Comparison of ENCODE assay signal across 28 cellular contexts in the genomic region with DNA sequence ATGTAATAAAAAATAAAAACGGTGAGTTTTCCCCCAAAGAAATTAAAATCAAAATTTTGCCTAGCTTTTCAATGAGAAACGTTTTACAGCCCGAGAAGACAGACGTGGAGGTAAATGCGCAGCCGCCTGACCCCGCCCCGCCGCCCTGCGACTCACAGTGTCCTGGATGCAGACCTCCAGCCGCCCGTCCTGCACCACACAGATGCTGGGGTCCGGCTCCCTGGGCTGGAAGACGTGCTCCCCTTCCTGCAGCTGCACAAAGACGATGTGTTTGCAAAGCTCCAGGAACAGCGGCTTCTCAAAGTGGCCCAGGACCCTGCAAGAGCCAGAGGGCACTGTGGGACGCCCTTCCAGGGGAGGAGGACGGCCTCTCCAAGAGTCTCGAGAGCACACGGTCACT.
"Had no signal": no experiment of that assay in that cellular context is flagged by ENCODE, and none has a peak within 500 bp of the region (broad histone marks: within the 10 kb centered on the region; RNA-seq: fewer than 3 reads in every experiment).

No MANE protein-coding gene starts in this region.

- FAIRE-seq: pancreas, small intestine had no signal

- H3K36me3 ChIP-seq: prostate gland, uterus had no signal

- H3K4me1 ChIP-seq: pancreas, prostate gland, right atrium auricular region, right lobe of liver, sigmoid colon, testis, transverse colon, upper lobe of right lung, uterus had no signal

- ATAC-seq: naive thymus-derived CD8-positive, alpha-beta T cell; natural killer cell treated with Interleukin-12 subunit alpha and Interleukin-12 subunit beta and Interleukin-15 and Interleukin-18, amount 100 ng/mL, for 72 hours; pancreas; right lobe of liver; stimulated activated effector memory CD8-positive, alpha-beta T cell treated with anti-CD3 and anti-CD28 coated beads, Interleukin-12 subunit alpha, Interleukin-12 subunit beta, amount 100 ng/mL, for 72 hours; stimulated activated naive B cell treated with anti-CD40 and anti-IgM and Interleukin-4, amounts not matched to agents 10 μg/mL and 1 μg/mL and 100 μg/mL, for 72 hours; upper lobe of right lung had no signal

- H3K27me3 ChIP-seq: pancreas, right atrium auricular region, right lobe of liver, sigmoid colon, stomach, testis, tibial artery, transverse colon, upper lobe of right lung, uterus had no signal

- H3K27ac Mint-ChIP-seq: naive B cell; natural killer cell treated with Interleukin-12 subunit alpha and Interleukin-12 subunit beta and Interleukin-15 and Interleukin-18, amount 100 ng/mL, for 72 hours; stimulated activated effector memory CD8-positive, alpha-beta T cell treated with anti-CD3 and anti-CD28 coated beads, Interleukin-12 subunit alpha, Interleukin-12 subunit beta, amount 100 ng/mL, for 72 hours; stimulated activated naive B cell treated with anti-CD40 and anti-IgM and Interleukin-4, amounts not matched to agents 10 μg/mL and 1 μg/mL and 100 μg/mL, for 72 hours; stimulated activated naive CD8-positive, alpha-beta T cell treated with anti-CD3 and anti-CD28 coated beads, Interleukin-15, Interleukin-2, amounts not matched to agents 100 ng/mL and 50 ng/mL, for 24 hours; type B pancreatic cell had no signal

- H3K36me3 Mint-ChIP-seq: naive B cell; naive thymus-derived CD8-positive, alpha-beta T cell; natural killer cell treated with Interleukin-12 subunit alpha and Interleukin-12 subunit beta and Interleukin-15 and Interleukin-18, amount 100 ng/mL, for 72 hours; stimulated activated effector memory CD8-positive, alpha-beta T cell treated with anti-CD3 and anti-CD28 coated beads, Interleukin-12 subunit alpha, Interleukin-12 subunit beta, amount 100 ng/mL, for 72 hours; type B pancreatic cell had no signal

- H3K4me3 Mint-ChIP-seq: naive thymus-derived CD8-positive, alpha-beta T cell; natural killer cell treated with Interleukin-12 subunit alpha and Interleukin-12 subunit beta and Interleukin-15 and Interleukin-18, amount 100 ng/mL, for 72 hours; nephron progenitor cell; neural crest cell; stimulated activated effector memory CD8-positive, alpha-beta T cell treated with anti-CD3 and anti-CD28 coated beads, Interleukin-12 subunit alpha, Interleukin-12 subunit beta, amount 100 ng/mL, for 72 hours; stimulated activated naive B cell treated with anti-CD40 and anti-IgM and Interleukin-4, amounts not matched to agents 10 μg/mL and 1 μg/mL and 100 μg/mL, for 72 hours; stimulated activated naive CD8-positive, alpha-beta T cell treated with anti-CD3 and anti-CD28 coated beads, Interleukin-15, Interleukin-2, amounts not matched to agents 100 ng/mL and 50 ng/mL, for 24 hours; type B pancreatic cell had no signal

- H3K27ac ChIP-seq: pancreas, prostate gland, right atrium auricular region, right lobe of liver, sigmoid colon, stomach, testis, tibial artery, transverse colon, upper lobe of right lung, uterus had no signal

- DNase-seq: naive B cell; nephron progenitor cell; occipital lobe; pancreas; retina; right lobe of liver; sigmoid colon; small intestine; stimulated activated CD4-positive, alpha-beta T cell treated with anti-CD3 and anti-CD28 coated beads, Interleukin-15, amount 100 ng/mL, for 24 hours; stimulated activated CD4-positive, alpha-beta T cell treated with anti-CD3 and anti-CD28 coated beads, Interleukin-2, amount 100 ng/mL, for 24 hours; stimulated activated CD4-positive, alpha-beta T cell treated with anti-CD3 and anti-CD28 coated beads, Interleukin-2, amount 100 ng/mL, for 48 hours; stimulated activated CD4-positive, alpha-beta T cell treated with anti-CD3 and anti-CD28 coated beads, Interleukin-4, amount 100 ng/mL, for 24 hours; stimulated activated naive B cell treated with anti-CD40 and anti-IgM and Interleukin-4, amounts not matched to agents 10 μg/mL and 1 μg/mL and 100 μg/mL, for 72 hours; stimulated activated naive CD4-positive, alpha-beta T cell treated with Interleukin-2 at 50 U/mL for 16 hours; stomach; testis; tibial artery; transverse colon; upper lobe of right lung; uterus had no signal

- H3K9me3 Mint-ChIP-seq: naive thymus-derived CD8-positive, alpha-beta T cell; natural killer cell treated with Interleukin-12 subunit alpha and Interleukin-12 subunit beta and Interleukin-15 and Interleukin-18, amount 100 ng/mL, for 72 hours; neural crest cell; stimulated activated effector memory CD8-positive, alpha-beta T cell treated with anti-CD3 and anti-CD28 coated beads, Interleukin-12 subunit alpha, Interleukin-12 subunit beta, amount 100 ng/mL, for 72 hours; stimulated activated naive CD8-positive, alpha-beta T cell treated with anti-CD3 and anti-CD28 coated beads, Interleukin-15, Interleukin-2, amounts not matched to agents 100 ng/mL and 50 ng/mL, for 24 hours had no signal

- H3K4me3 ChIP-seq: pancreas, prostate gland, right atrium auricular region, right lobe of liver, sigmoid colon, stomach, testis, tibial artery, transverse colon, upper lobe of right lung, uterus had no signal

- H3K27me3 Mint-ChIP-seq: naive B cell; naive thymus-derived CD8-positive, alpha-beta T cell; natural killer cell treated with Interleukin-12 subunit alpha and Interleukin-12 subunit beta and Interleukin-15 and Interleukin-18, amount 100 ng/mL, for 72 hours; stimulated activated naive B cell treated with anti-CD40 and anti-IgM and Interleukin-4, amounts not matched to agents 10 μg/mL and 1 μg/mL and 100 μg/mL, for 72 hours; stimulated activated naive CD8-positive, alpha-beta T cell treated with anti-CD3 and anti-CD28 coated beads, Interleukin-15, Interleukin-2, amounts not matched to agents 100 ng/mL and 50 ng/mL, for 24 hours; type B pancreatic cell had no signal

- H3K9me3 ChIP-seq: pancreas, prostate gland, right atrium auricular region, right lobe of liver, sigmoid colon, stomach, testis, tibial artery, transverse colon, upper lobe of right lung, uterus had no signal
